In genomic region chr10:98410759-98411158, GRCh38 we compare ENCODE assay signal across 19 cellular contexts. TPM values are rescaled to one million over a fixed set of nuclear protein-coding genes. Genes with fewer than 3 reads are reported as not detected.
A peak's percentile ranks its signal among the peaks of the same experiment; 100 is the strongest.
DNase-seq lines count a peak whose midpoint lies in the region; ATAC-seq and TF ChIP-seq lines count a peak whose summit lies in the region.
"Had no signal": no experiment of that assay in that cellular context is flagged by ENCODE, and none has a peak within 500 bp of the region (broad histone marks: within the 10 kb centered on the region; RNA-seq: fewer than 3 reads in every experiment).

No MANE protein-coding gene starts in this region.

- 82 to 89% (median 83%) methylated on average over 10 of the region's 10 CpGs for WGBS in psoas muscle, 3 donors

- H3K4me2 ChIP-seq in MM.1S (ENCODE audit: low read depth, low read length): no peak overlapping the region
- H3K4me2 ChIP-seq: GM23338 had no signal

- H3K4me3 Mint-ChIP-seq in T-helper 17 cell: no peak overlapping the region
- H3K4me3 Mint-ChIP-seq: B cell; CD4-positive, CD25-positive, alpha-beta regulatory T cell; CD8-positive, alpha-beta memory T cell; GM23338 had no signal

- no peaks in the 10 kb centered on the region for H3K27me3 ChIP-seq in AG04450 (ENCODE audit: control insufficient read depth, insufficient read depth, low read length)
- no peaks in the 10 kb centered on the region for H3K27me3 ChIP-seq in MM.1S (replicated peaks; ENCODE audit: insufficient read depth, low read length)
- H3K27me3 ChIP-seq in psoas muscle (ENCODE audit: insufficient read depth in 3 of 3, low read length in 2 of 3): no peaks in the 10 kb centered on the region
- no peaks in the 10 kb centered on the region for H3K27me3 ChIP-seq in upper lobe of right lung

- H3K79me2 ChIP-seq in MM.1S (ENCODE audit: low read length): peaks cover 9% of the 10 kb centered on the region

- intact Hi-C loops in psoas muscle (cut with DNase I): loop anchor here (5.0 kb wide), 2 partner anchors 68 to 143 kb away; partner anchors contain the start of gene LOXL4 (in 1 of the 2)
- intact Hi-C loops in upper lobe of right lung (cut with DNase I): no loop called here

- peaks cover 14% of the 10 kb centered on the region for H3K4me1 Mint-ChIP-seq in T-helper 17 cell

- no peak overlapping the region for H3K9ac ChIP-seq in MM.1S (ENCODE audit: low read length)

- H3K9me3 ChIP-seq in AG04450 (ENCODE audit: control insufficient read depth, insufficient read depth, low read length): no peaks in the 10 kb centered on the region; the same call in 1 of the 2 replicates
- H3K9me3 ChIP-seq in MM.1S (replicated peaks; ENCODE audit: insufficient read depth, low read length): no peaks in the 10 kb centered on the region
- H3K9me3 ChIP-seq in psoas muscle: no peaks in the 10 kb centered on the region
- no peaks in the 10 kb centered on the region for H3K9me3 ChIP-seq in upper lobe of right lung
- H3K9me3 ChIP-seq in T-helper 17 cell (ENCODE audit: control insufficient read depth, low read length, poor library complexity, severe bottlenecking): no peaks in the 10 kb centered on the region

- no peak for ATAC-seq in psoas muscle
- no peak for ATAC-seq in upper lobe of right lung
- ATAC-seq in GM19395 (IDR thresholded peaks at IDR 0.05; ENCODE audit: unreplicated experiment): no peak
- ATAC-seq in T-helper 17 cell: no peak
- ATAC-seq: GM23338 had no signal

- CTCF ChIA-PET in AG04450 (lab: Charles Lee): interaction anchor here (1.0 kb wide), 1 partner anchor 16 kb away, joined by 4 read pairs; no protein-coding TSS in a partner anchor

- H3K36me3 ChIP-seq in MM.1S (replicated peaks; ENCODE audit: insufficient read depth, low read length) (no peaks in the 10 kb centered on the region), psoas muscle (ENCODE audit: insufficient read depth in 1 of 2, low read depth in 1 of 2) (no peaks in the 10 kb centered on the region), upper lobe of right lung (no peaks in the 10 kb centered on the region)

- no peaks in the 10 kb centered on the region for H3K9me2 ChIP-seq in MM.1S (replicated peaks; ENCODE audit: insufficient read depth, low read length)

- no peaks in the 10 kb centered on the region for H3K27me3 Mint-ChIP-seq in T-helper 17 cell
- H3K27me3 Mint-ChIP-seq: B cell; CD4-positive, CD25-positive, alpha-beta regulatory T cell; CD8-positive, alpha-beta memory T cell; IgD-negative memory B cell had no signal

- peaks cover 18% of the 10 kb centered on the region for H3F3A ChIP-seq in MM.1S (ENCODE audit: insufficient read depth, low read length)

- DNase-seq in AG04450 (ENCODE audit: low read depth, low spot score) (no peak), MM.1S (no peak), psoas muscle (no peak), upper lobe of right lung (peak; percentile 63), T-helper 17 cell (no peak)
- no peak for DNase-seq in activated T-cell treated with anti-CD3 and anti-CD28 coated beads, Interleukin-2, amount 50 U/mL, for 1 hour
- DNase-seq: 8988T; C1 segment of cervical spinal cord; CD4-positive, CD25-positive, alpha-beta regulatory T cell; CD8-positive, alpha-beta memory T cell; COR-L47; DMS 273 treated with DMSO at 0.1 percent for 48 hours; HCEC 1CT; KBM-7 had no signal

- H3K4me3 ChIP-seq in AG04450 (ENCODE audit: low read depth, low read length) (no peak overlapping the region), MM.1S (ENCODE audit: low read length) (no peak overlapping the region), psoas muscle (no peak overlapping the region), upper lobe of right lung (no peak overlapping the region)
- H3K4me3 ChIP-seq: GM23338 had no signal

- H3K4me1 ChIP-seq in MM.1S (ENCODE audit: low read length) (peaks cover 34% of the 10 kb centered on the region), psoas muscle (peaks cover 24% of the 10 kb centered on the region), upper lobe of right lung (peaks cover 18% of the 10 kb centered on the region)

- POLR2A ChIA-PET in AG04450 (lab: Yijun Ruan, JAX): no interaction called here

- TF ChIP-seq CTCF in AG04450 (IDR thresholded peaks at IDR 0.05; ENCODE audit: low read depth, low read length) (no peak), MM.1S (IDR thresholded peaks at IDR 0.05; ENCODE audit: low read length) (no peak), psoas muscle (IDR thresholded peaks at IDR 0.05) (no peak), upper lobe of right lung (IDR thresholded peaks at IDR 0.05) (no peak)

- no peak overlapping the region for H3K27ac Mint-ChIP-seq in T-helper 17 cell
- H3K27ac Mint-ChIP-seq: B cell, GM23338, IgD-negative memory B cell had no signal

- H4K20me1 ChIP-seq in MM.1S (ENCODE audit: insufficient read depth, low read length): no peaks in the 10 kb centered on the region

- no peaks in the 10 kb centered on the region for H3K36me3 Mint-ChIP-seq in T-helper 17 cell (ENCODE audit: low read depth)
- H3K36me3 Mint-ChIP-seq: IgD-negative memory B cell had no signal

- H2AFZ ChIP-seq in MM.1S (ENCODE audit: low read length): no peak overlapping the region
- H2AFZ ChIP-seq: GM23338 had no signal

- H3K27ac ChIP-seq in AG04450 (ENCODE audit: low read depth, low read length) (peak overlapping the region; percentile 68), MM.1S (ENCODE audit: low read length) (peak overlapping the region; percentile 85; the same call in 1 of the 2 replicates), psoas muscle (peak overlapping the region; percentile 30), upper lobe of right lung (no peak overlapping the region)
- H3K27ac ChIP-seq: HL-60 had no signal

RNA-seq across cellular contexts. Expression of gene PYROXD2, which starts 4.2 kb away (rescaled TPM):
- polyA plus RNA-seq in AG04450 (2011; rRNA removed) (20.3 and 25.6 TPM in 2 replicates), psoas muscle (1 to 10 TPM in 2 of 3 donors, under 1 TPM in 1; 0.46 to 1.6 (median 1.2) TPM)
- polyA minus RNA-seq in AG04450 (2011; rRNA and poly(A)+ RNA removed): 18.5 and 25.2 TPM in 2 replicates
- total RNA-seq in psoas muscle (10 to 100 TPM in 1 of 4 donors, 1 to 10 TPM in 3; 1.7 to 13.2 (median 3.8) TPM), upper lobe of right lung (13.0 TPM), T-helper 17 cell (10 to 100 TPM; 21.5 to 25.4 TPM)

RNA-seq across cellular contexts. Expression of gene HPS1, which starts 36.0 kb away (rescaled TPM):
- polyA plus RNA-seq in AG04450 (2011; rRNA removed) (56.7 and 66.2 TPM in 2 replicates), psoas muscle (10 to 100 TPM; 11.6 to 29.1 (median 12.2) TPM)
- polyA minus RNA-seq in AG04450 (2011; rRNA and poly(A)+ RNA removed): 53.0 and 58.1 TPM in 2 replicates
- total RNA-seq in psoas muscle (10 to 100 TPM; 11.5 to 17.7 (median 16.0) TPM), upper lobe of right lung (77.7 TPM), T-helper 17 cell (10 to 100 TPM; 76.5 to 79.3 TPM)
